ENCODE assay signal across 5 cellular contexts in genomic region chr1:153419436-153419793, GRCh38. TPM values are rescaled to one million over a fixed set of nuclear protein-coding genes. Genes with fewer than 3 reads are reported as not detected.
"Had no signal": no experiment of that assay in that cellular context is flagged by ENCODE, and none has a peak within 500 bp of the region (broad histone marks: within the 10 kb centered on the region; RNA-seq: fewer than 3 reads in every experiment).

No MANE protein-coding gene starts in this region.

RNA-seq across cellular contexts. Expression of gene S100A7A, which starts 3.1 kb away (rescaled TPM):
- total RNA-seq: GM23248, H4, H7, HT-29, IMR-90 had no signal
- polyA plus RNA-seq: GM23248, IMR-90 had no signal

RNA-seq across cellular contexts. Expression of gene S100A8, which starts 28.5 kb away (rescaled TPM):
- total RNA-seq: GM23248, H4, H7, HT-29, IMR-90 had no signal
- polyA plus RNA-seq: GM23248, IMR-90 had no signal

RNA-seq across cellular contexts. Expression of gene S100A7, which starts 41.0 kb away (rescaled TPM):
- total RNA-seq: GM23248, H4, H7, HT-29, IMR-90 had no signal
- polyA plus RNA-seq: GM23248, IMR-90 had no signal

RNA-seq across cellular contexts. Expression of gene S100A12, which starts 44.0 kb away (rescaled TPM):
- total RNA-seq: GM23248, H4, H7, HT-29, IMR-90 had no signal
- polyA plus RNA-seq: GM23248, IMR-90 had no signal
